28 cellular contexts compared by ENCODE assay signal in genomic region chr13:112647256-112647655, GRCh38.
"Had no signal": no experiment of that assay in that cellular context is flagged by ENCODE, and none has a peak within 500 bp of the region (broad histone marks: within the 10 kb centered on the region; RNA-seq: fewer than 3 reads in every experiment).

No MANE protein-coding gene starts in this region.

- H3K9me3 Mint-ChIP-seq: naive thymus-derived CD8-positive, alpha-beta T cell; nephron progenitor cell; stimulated activated effector memory CD8-positive, alpha-beta T cell treated with anti-CD3 and anti-CD28 coated beads, Interleukin-12 subunit alpha, Interleukin-12 subunit beta, amount 100 ng/mL, for 72 hours had no signal

- H3K4me1 Mint-ChIP-seq: naive thymus-derived CD8-positive, alpha-beta T cell; stimulated activated effector memory CD8-positive, alpha-beta T cell treated with anti-CD3 and anti-CD28 coated beads, Interleukin-12 subunit alpha, Interleukin-12 subunit beta, amount 100 ng/mL, for 72 hours had no signal

- H3K4me3 Mint-ChIP-seq: naive thymus-derived CD8-positive, alpha-beta T cell; nephron progenitor cell; stimulated activated effector memory CD8-positive, alpha-beta T cell treated with anti-CD3 and anti-CD28 coated beads, Interleukin-12 subunit alpha, Interleukin-12 subunit beta, amount 100 ng/mL, for 72 hours had no signal

- H3K36me3 ChIP-seq: gastrocnemius medialis, left lung, ovary, right lobe of liver, stomach, thyroid gland had no signal

- H3K9me3 ChIP-seq: gastrocnemius medialis, left lung, ovary, right lobe of liver, stomach, thyroid gland had no signal

- H3K4me2 ChIP-seq: smooth muscle cell had no signal

- H3K36me3 Mint-ChIP-seq: naive thymus-derived CD8-positive, alpha-beta T cell; stimulated activated effector memory CD8-positive, alpha-beta T cell treated with anti-CD3 and anti-CD28 coated beads, Interleukin-12 subunit alpha, Interleukin-12 subunit beta, amount 100 ng/mL, for 72 hours had no signal

- H3K4me1 ChIP-seq: gastrocnemius medialis had no signal

- FAIRE-seq: colon had no signal

- DNase-seq: cerebellar nuclear complex; effector CD4-positive, alpha-beta T cell; foreskin fibroblast; gastrocnemius medialis; head of caudate nucleus; left cardiac atrium; left lung; mammary epithelial cell; mesendoderm; naive thymus-derived CD8-positive, alpha-beta T cell; nephron progenitor cell; nucleus accumbens; retina; stimulated activated CD4-positive, alpha-beta T cell treated with anti-CD3 and anti-CD28 coated beads, Interleukin-12 subunit alpha, Interleukin-12 subunit beta, amount 100 ng/mL, for 4 hours; stimulated activated CD4-positive, alpha-beta T cell treated with anti-CD3 and anti-CD28 coated beads, Interleukin-2, amount 100 ng/mL, for 24 hours; stimulated activated CD4-positive, alpha-beta T cell treated with anti-CD3 and anti-CD28 coated beads, Interleukin-4, amount 100 ng/mL, for 24 hours; stimulated activated naive CD4-positive, alpha-beta T cell treated with Interleukin-2 at 50 U/mL for 16 hours; stomach; thyroid gland; trophoblast cell had no signal

- H3K27ac ChIP-seq: dorsolateral prefrontal cortex, epithelial cell of prostate, gastrocnemius medialis, left lung, ovary, right lobe of liver, stomach, thyroid gland had no signal

- ATAC-seq: esophagus mucosa; gastrocnemius medialis; left cardiac atrium; left lung; naive thymus-derived CD8-positive, alpha-beta T cell; right lobe of liver; stimulated activated effector memory CD8-positive, alpha-beta T cell treated with anti-CD3 and anti-CD28 coated beads, Interleukin-12 subunit alpha, Interleukin-12 subunit beta, amount 100 ng/mL, for 72 hours had no signal

- H3K27me3 ChIP-seq: dorsolateral prefrontal cortex, gastrocnemius medialis, left lung, ovary, right lobe of liver, stomach, thyroid gland had no signal

- H3K4me3 ChIP-seq: dorsolateral prefrontal cortex, gastrocnemius medialis, left lung, ovary, right lobe of liver, smooth muscle cell, stomach, thyroid gland had no signal

- H3K27ac Mint-ChIP-seq: naive thymus-derived CD8-positive, alpha-beta T cell; nephron progenitor cell; stimulated activated effector memory CD8-positive, alpha-beta T cell treated with anti-CD3 and anti-CD28 coated beads, Interleukin-12 subunit alpha, Interleukin-12 subunit beta, amount 100 ng/mL, for 72 hours had no signal
